8 cellular contexts compared by ENCODE assay signal in genomic region chr1:214446772-214447556, GRCh38.
DNase-seq lines count a peak whose midpoint lies in the region; ATAC-seq and TF ChIP-seq lines count a peak whose summit lies in the region.

No MANE protein-coding gene starts in this region.

- H3K4me1 Mint-ChIP-seq in natural killer cell: peaks cover 0 to 8% of the 10 kb centered on the region in 2 donors

- no peaks in the 10 kb centered on the region for H3K9me3 ChIP-seq in OCI-LY1 (ENCODE audit: low read length)

- H3K4me3 ChIP-seq in OCI-LY1 (ENCODE audit: low read depth, low read length, poor library complexity, severe bottlenecking) (no peak overlapping the region), fibroblast of mammary gland (ENCODE audit: control insufficient read depth, low read depth, low read length) (no peak overlapping the region)

- no peak for TF ChIP-seq POLR2A in GM18505 (IDR thresholded peaks at IDR 0.05; ENCODE audit: borderline replicate concordance, extremely low read depth, insufficient read depth, insufficient read length)

- H3K9me2 ChIP-seq in OCI-LY1 (ENCODE audit: low read depth, low read length): no peaks in the 10 kb centered on the region

- H3K27me3 Mint-ChIP-seq in natural killer cell (ENCODE audit: low read depth in 2 of 2): peaks cover 0 to 3% of the 10 kb centered on the region in 2 donors

- H3K27ac Mint-ChIP-seq in natural killer cell: no peak overlapping the region

- intact Hi-C loops in natural killer cell (cut with micrococcal nuclease): loop anchor here (10.0 kb wide), 1 partner anchor 112 kb away; no protein-coding TSS in a partner anchor

- DNase-seq in ELR (ENCODE audit: low read depth) (peak; percentile 98), fibroblast of mammary gland (ENCODE audit: low read depth) (peak; percentile 95), putamen (ENCODE audit: low spot score) (peak; percentile 17), natural killer cell (no peak), ureter (ENCODE audit: low spot score) (no peak)

- H3K4me1 ChIP-seq in OCI-LY1 (ENCODE audit: insufficient read depth, low read length, severe bottlenecking): peaks cover 50% of the 10 kb centered on the region

- peak overlapping the region; percentile 74 for H3K27ac ChIP-seq in OCI-LY1 (ENCODE audit: low read depth, low read length, poor library complexity, severe bottlenecking)

- H2AFZ ChIP-seq in OCI-LY1 (ENCODE audit: low read length): no peak overlapping the region

- no peaks in the 10 kb centered on the region for H3K36me3 Mint-ChIP-seq in natural killer cell

- H3K27me3 ChIP-seq in OCI-LY1 (ENCODE audit: insufficient read depth, low read length): no peaks in the 10 kb centered on the region

- H3K36me3 ChIP-seq in OCI-LY1 (ENCODE audit: insufficient read depth, low read length): no peaks in the 10 kb centered on the region

- H4K20me1 ChIP-seq in OCI-LY1 (ENCODE audit: insufficient read depth, low read length): no peaks in the 10 kb centered on the region

- H3K79me2 ChIP-seq in OCI-LY1 (ENCODE audit: insufficient read depth, low read length): no peaks in the 10 kb centered on the region

- no peaks in the 10 kb centered on the region for H3K9me3 Mint-ChIP-seq in natural killer cell

- no peaks in the 10 kb centered on the region for H3F3A ChIP-seq in OCI-LY1 (ENCODE audit: insufficient read depth, low read length)

- TF ChIP-seq CTCF in OCI-LY1 (IDR thresholded peaks at IDR 0.05; ENCODE audit: low read length): no peak
- TF ChIP-seq CTCF in fibroblast of mammary gland (conservative IDR thresholded peaks at IDR 0.05; ENCODE audit: control insufficient read depth, insufficient read depth, low read depth, low read length): no peak
- TF ChIP-seq CTCF in natural killer cell (IDR thresholded peaks at IDR 0.05): no peak

- H3K9ac ChIP-seq in OCI-LY1 (ENCODE audit: low read length): no peak overlapping the region

- H3K4me2 ChIP-seq in OCI-LY1 (ENCODE audit: low read length): no peak overlapping the region; the same call in 1 of the 2 replicates

- ATAC-seq in HG02759 (IDR thresholded peaks at IDR 0.05; ENCODE audit: unreplicated experiment) (peak; percentile 69), natural killer cell (no peak), GM18505 (IDR thresholded peaks at IDR 0.05; ENCODE audit: unreplicated experiment) (no peak)

- H3K4me3 Mint-ChIP-seq in natural killer cell: no peak overlapping the region

Comparison
In these comparisons a context has a peak if more than half of its experiments do, and no peak if none do; other contexts are left out.
1. DNase-seq: peak in ELR (single experiment), fibroblast of mammary gland (single experiment) and putamen (single experiment); none in natural killer cell (single experiment) and ureter (single experiment).